8 cellular contexts compared by ENCODE assay signal in genomic region chr12:122752464-122753212, GRCh38. TPM values are rescaled to one million over a fixed set of nuclear protein-coding genes. Genes with fewer than 3 reads are reported as not detected.
DNase-seq lines count a peak whose midpoint lies in the region; ATAC-seq and TF ChIP-seq lines count a peak whose summit lies in the region.

A gene with protein sequence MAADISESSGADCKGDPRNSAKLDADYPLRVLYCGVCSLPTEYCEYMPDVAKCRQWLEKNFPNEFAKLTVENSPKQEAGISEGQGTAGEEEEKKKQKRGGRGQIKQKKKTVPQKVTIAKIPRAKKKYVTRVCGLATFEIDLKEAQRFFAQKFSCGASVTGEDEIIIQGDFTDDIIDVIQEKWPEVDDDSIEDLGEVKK (plus strand): TSS chr12:122752824. CDS start chr12:122753702, 878 bp downstream.

- H3K36me3 Mint-ChIP-seq in activated naive CD4-positive, alpha-beta T cell treated with anti-CD3 and anti-CD28 coated beads, Interleukin-2, amount 50 U/mL, for 72 hours: peaks cover 41 to 44% of the 10 kb centered on the region in 2 donors

- peak within 1 kb of the TSS; percentile 19 for H3K27ac ChIP-seq in temporal lobe (ENCODE audit: low read depth, low read length)

- peak; percentile 90 for TF ChIP-seq POLR2A in GM10847 (IDR thresholded peaks at IDR 0.05; ENCODE audit: extremely low read depth, insufficient read length)

- H3K27ac Mint-ChIP-seq in activated naive CD4-positive, alpha-beta T cell treated with anti-CD3 and anti-CD28 coated beads, Interleukin-2, amount 50 U/mL, for 72 hours: peak within 1 kb of the TSS; percentile 98 to 100

- no peaks in the 10 kb centered on the region for H3K9me3 Mint-ChIP-seq in activated naive CD4-positive, alpha-beta T cell treated with anti-CD3 and anti-CD28 coated beads, Interleukin-2, amount 50 U/mL, for 72 hours

- ATAC-seq in HG02610 (IDR thresholded peaks at IDR 0.05; ENCODE audit: unreplicated experiment) (peak; percentile 91), SK-N-SH treated with all-trans-retinoic acid at 6 μM for 48 hours (peak; percentile 94)
- peak; percentile 94 to 96 for ATAC-seq in activated naive CD4-positive, alpha-beta T cell treated with anti-CD3 and anti-CD28 coated beads, Interleukin-2, amount 50 U/mL, for 72 hours

- DNase-seq in NCI-H1092 (lab: John Stamatoyannopoulos, UW): peak; percentile 96
- DNase-seq in activated naive CD4-positive, alpha-beta T cell treated with anti-CD3 and anti-CD28 coated beads, Interleukin-2, amount 50 U/mL, for 72 hours (ENCODE audit: low spot score in 2 of 2): peak; percentile 100
- DNase-seq in glomerular endothelial cell (ENCODE audit: extremely low read depth, low read depth, low spot score): peak; percentile 76
- peak; percentile 95 for DNase-seq in occipital lobe (lab: John Stamatoyannopoulos, UW)

TF ChIP-seq in SK-N-SH treated with all-trans-retinoic acid at 6 μM for 48 hours, 23 proteins besides CTCF, POLR2A, EP300 and RAD21:
- TF ChIP-seq BACH2 (CRISPR knock-in tag; IDR thresholded peaks at IDR 0.05; ENCODE audit: borderline replicate concordance): no peak
- TF ChIP-seq SNAI2 (CRISPR knock-in tag; IDR thresholded peaks at IDR 0.05): no peak
- TF ChIP-seq, protein P1, sequence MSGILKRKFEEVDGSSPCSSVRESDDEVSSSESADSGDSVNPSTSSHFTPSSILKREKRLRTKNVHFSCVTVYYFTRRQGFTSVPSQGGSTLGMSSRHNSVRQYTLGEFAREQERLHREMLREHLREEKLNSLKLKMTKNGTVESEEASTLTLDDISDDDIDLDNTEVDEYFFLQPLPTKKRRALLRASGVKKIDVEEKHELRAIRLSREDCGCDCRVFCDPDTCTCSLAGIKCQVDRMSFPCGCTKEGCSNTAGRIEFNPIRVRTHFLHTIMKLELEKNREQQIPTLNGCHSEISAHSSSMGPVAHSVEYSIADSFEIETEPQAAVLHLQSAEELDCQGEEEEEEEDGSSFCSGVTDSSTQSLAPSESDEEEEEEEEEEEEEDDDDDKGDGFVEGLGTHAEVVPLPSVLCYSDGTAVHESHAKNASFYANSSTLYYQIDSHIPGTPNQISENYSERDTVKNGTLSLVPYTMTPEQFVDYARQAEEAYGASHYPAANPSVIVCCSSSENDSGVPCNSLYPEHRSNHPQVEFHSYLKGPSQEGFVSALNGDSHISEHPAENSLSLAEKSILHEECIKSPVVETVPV (CRISPR knock-in tag; IDR thresholded peaks at IDR 0.05): no peak
- no peak for TF ChIP-seq ZFP3 (CRISPR knock-in tag; IDR thresholded peaks at IDR 0.05)
- no peak for TF ChIP-seq ZFP30 (CRISPR knock-in tag; IDR thresholded peaks at IDR 0.05)
- no peak for TF ChIP-seq ZC3H10 (CRISPR knock-in tag; IDR thresholded peaks at IDR 0.05)
- TF ChIP-seq PPARA (CRISPR knock-in tag; IDR thresholded peaks at IDR 0.05; ENCODE audit: borderline replicate concordance): no peak
- TF ChIP-seq GLIS3 (CRISPR knock-in tag; IDR thresholded peaks at IDR 0.05): no peak
- no peak for TF ChIP-seq CSDC2 (CRISPR knock-in tag; IDR thresholded peaks at IDR 0.05)
- no peak for TF ChIP-seq PATZ1 (CRISPR knock-in tag; IDR thresholded peaks at IDR 0.05; ENCODE audit: borderline replicate concordance)
- TF ChIP-seq TOX (CRISPR knock-in tag; IDR thresholded peaks at IDR 0.05; ENCODE audit: borderline replicate concordance): no peak
- TF ChIP-seq, protein P2, sequence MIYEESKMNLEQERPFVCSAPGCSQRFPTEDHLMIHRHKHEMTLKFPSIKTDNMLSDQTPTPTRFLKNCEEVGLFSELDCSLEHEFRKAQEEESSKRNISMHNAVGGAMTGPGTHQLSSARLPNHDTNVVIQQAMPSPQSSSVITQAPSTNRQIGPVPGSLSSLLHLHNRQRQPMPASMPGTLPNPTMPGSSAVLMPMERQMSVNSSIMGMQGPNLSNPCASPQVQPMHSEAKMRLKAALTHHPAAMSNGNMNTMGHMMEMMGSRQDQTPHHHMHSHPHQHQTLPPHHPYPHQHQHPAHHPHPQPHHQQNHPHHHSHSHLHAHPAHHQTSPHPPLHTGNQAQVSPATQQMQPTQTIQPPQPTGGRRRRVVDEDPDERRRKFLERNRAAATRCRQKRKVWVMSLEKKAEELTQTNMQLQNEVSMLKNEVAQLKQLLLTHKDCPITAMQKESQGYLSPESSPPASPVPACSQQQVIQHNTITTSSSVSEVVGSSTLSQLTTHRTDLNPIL (CRISPR knock-in tag; IDR thresholded peaks at IDR 0.05; ENCODE audit: low read depth): no peak
- TF ChIP-seq ESRRG (CRISPR knock-in tag; IDR thresholded peaks at IDR 0.05): no peak
- no peak for TF ChIP-seq ZNF565 (CRISPR knock-in tag; conservative IDR thresholded peaks at IDR 0.05; ENCODE audit: low read depth)
- TF ChIP-seq ZNF70 (CRISPR knock-in tag; IDR thresholded peaks at IDR 0.05): no peak
- TF ChIP-seq, protein P3, sequence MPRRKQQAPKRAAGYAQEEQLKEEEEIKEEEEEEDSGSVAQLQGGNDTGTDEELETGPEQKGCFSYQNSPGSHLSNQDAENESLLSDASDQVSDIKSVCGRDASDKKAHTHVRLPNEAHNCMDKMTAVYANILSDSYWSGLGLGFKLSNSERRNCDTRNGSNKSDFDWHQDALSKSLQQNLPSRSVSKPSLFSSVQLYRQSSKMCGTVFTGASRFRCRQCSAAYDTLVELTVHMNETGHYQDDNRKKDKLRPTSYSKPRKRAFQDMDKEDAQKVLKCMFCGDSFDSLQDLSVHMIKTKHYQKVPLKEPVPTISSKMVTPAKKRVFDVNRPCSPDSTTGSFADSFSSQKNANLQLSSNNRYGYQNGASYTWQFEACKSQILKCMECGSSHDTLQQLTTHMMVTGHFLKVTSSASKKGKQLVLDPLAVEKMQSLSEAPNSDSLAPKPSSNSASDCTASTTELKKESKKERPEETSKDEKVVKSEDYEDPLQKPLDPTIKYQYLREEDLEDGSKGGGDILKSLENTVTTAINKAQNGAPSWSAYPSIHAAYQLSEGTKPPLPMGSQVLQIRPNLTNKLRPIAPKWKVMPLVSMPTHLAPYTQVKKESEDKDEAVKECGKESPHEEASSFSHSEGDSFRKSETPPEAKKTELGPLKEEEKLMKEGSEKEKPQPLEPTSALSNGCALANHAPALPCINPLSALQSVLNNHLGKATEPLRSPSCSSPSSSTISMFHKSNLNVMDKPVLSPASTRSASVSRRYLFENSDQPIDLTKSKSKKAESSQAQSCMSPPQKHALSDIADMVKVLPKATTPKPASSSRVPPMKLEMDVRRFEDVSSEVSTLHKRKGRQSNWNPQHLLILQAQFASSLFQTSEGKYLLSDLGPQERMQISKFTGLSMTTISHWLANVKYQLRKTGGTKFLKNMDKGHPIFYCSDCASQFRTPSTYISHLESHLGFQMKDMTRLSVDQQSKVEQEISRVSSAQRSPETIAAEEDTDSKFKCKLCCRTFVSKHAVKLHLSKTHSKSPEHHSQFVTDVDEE (CRISPR knock-in tag; IDR thresholded peaks at IDR 0.05): no peak
- TF ChIP-seq, protein P4, sequence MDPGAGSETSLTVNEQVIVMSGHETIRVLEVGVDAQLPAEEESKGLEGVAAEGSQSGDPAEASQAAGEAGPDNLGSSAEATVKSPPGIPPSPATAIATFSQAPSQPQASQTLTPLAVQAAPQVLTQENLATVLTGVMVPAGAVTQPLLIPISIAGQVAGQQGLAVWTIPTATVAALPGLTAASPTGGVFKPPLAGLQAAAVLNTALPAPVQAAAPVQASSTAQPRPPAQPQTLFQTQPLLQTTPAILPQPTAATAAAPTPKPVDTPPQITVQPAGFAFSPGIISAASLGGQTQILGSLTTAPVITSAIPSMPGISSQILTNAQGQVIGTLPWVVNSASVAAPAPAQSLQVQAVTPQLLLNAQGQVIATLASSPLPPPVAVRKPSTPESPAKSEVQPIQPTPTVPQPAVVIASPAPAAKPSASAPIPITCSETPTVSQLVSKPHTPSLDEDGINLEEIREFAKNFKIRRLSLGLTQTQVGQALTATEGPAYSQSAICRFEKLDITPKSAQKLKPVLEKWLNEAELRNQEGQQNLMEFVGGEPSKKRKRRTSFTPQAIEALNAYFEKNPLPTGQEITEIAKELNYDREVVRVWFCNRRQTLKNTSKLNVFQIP (CRISPR knock-in tag; IDR thresholded peaks at IDR 0.05; ENCODE audit: borderline replicate concordance, low read depth): no peak
- TF ChIP-seq ISL1 (CRISPR knock-in tag; IDR thresholded peaks at IDR 0.05): no peak

RNA-seq across cellular contexts. Expression of the gene that starts here (rescaled TPM):
- total RNA-seq in activated naive CD4-positive, alpha-beta T cell treated with anti-CD3 and anti-CD28 coated beads, Interleukin-2, amount 50 U/mL, for 72 hours: 10 to 100 TPM; 58.6 to 65.0 TPM
- total RNA-seq in glomerular endothelial cell: 33.4 and 34.3 TPM in 2 replicates
- total RNA-seq in occipital lobe: 46.6 TPM
- 33.4 TPM for total RNA-seq in temporal lobe

Comparison
In these comparisons a context has a peak if more than half of its experiments do, and no peak if none do; other contexts are left out.
1. Peak in every context shown above with its lines: DNase-seq, ATAC-seq and H3K27ac ChIP-seq.